ENCODE assay signal across 14 cellular contexts in genomic region chr6:23176883-23177282, GRCh38.
DNase-seq lines count a peak whose midpoint lies in the region; ATAC-seq and TF ChIP-seq lines count a peak whose summit lies in the region.
"Had no signal": no experiment of that assay in that cellular context is flagged by ENCODE, and none has a peak within 500 bp of the region (broad histone marks: within the 10 kb centered on the region; RNA-seq: fewer than 3 reads in every experiment).

No MANE protein-coding gene starts in this region.

- in situ Hi-C loops in GM13976 (cut with MboI; ENCODE audit: low sequenced_read_pairs, unreplicated experiment) = no loop called here

- DNase-seq in DMS114 treated with DMSO at 0.1 percent for 48 hours (lab: John Stamatoyannopoulos, UW; ENCODE audit: unreplicated experiment) = peak; percentile 72
- DNase-seq in HuH-7.5 (ENCODE audit: low spot score) = peak; percentile 18
- peak; percentile 81 for DNase-seq in RPMI7951 (ENCODE audit: low read depth)
- peak; percentile 18 for DNase-seq in left kidney (ENCODE audit: low read depth, low spot score)
- DNase-seq in OCI-M1 (lab: John Stamatoyannopoulos, UW) = no peak
- DNase-seq in mesothelial cell of epicardium (ENCODE audit: low spot score in 2 of 2, unreplicated experiment in 2 of 2) = no peak
- no peak for DNase-seq in GM13976 (ENCODE audit: low spot score)
- DNase-seq: activated CD4-positive, alpha-beta T cell treated with anti-CD3 and anti-CD28 coated beads for 1 hour; activated T-cell treated with anti-CD3 and anti-CD28 coated beads, Interleukin-2, amount 50 U/mL, for 4 hours; anterior cingulate cortex; CD4-positive, alpha-beta T cell; MM.1S; naive thymus-derived CD8-positive, alpha-beta T cell had no signal

- H3K4me3 Mint-ChIP-seq in mesothelial cell of epicardium = no peak overlapping the region
- H3K4me3 Mint-ChIP-seq: activated T-cell treated with anti-CD3 and anti-CD28 coated beads, Interleukin-2, amount 50 U/mL, for 4 hours; CD4-positive, alpha-beta T cell; naive thymus-derived CD8-positive, alpha-beta T cell had no signal

- no peak overlapping the region for H3K27ac Mint-ChIP-seq in mesothelial cell of epicardium
- H3K27ac Mint-ChIP-seq: CD4-positive, alpha-beta T cell; naive thymus-derived CD8-positive, alpha-beta T cell had no signal

- peaks cover 6% of the 10 kb centered on the region for H3K9me3 Mint-ChIP-seq in mesothelial cell of epicardium
- H3K9me3 Mint-ChIP-seq: CD4-positive, alpha-beta T cell; naive thymus-derived CD8-positive, alpha-beta T cell had no signal

- peaks cover 2% of the 10 kb centered on the region for H3K36me3 Mint-ChIP-seq in mesothelial cell of epicardium
- H3K36me3 Mint-ChIP-seq: naive thymus-derived CD8-positive, alpha-beta T cell had no signal

- peaks cover 55% of the 10 kb centered on the region for H3K4me1 Mint-ChIP-seq in mesothelial cell of epicardium
- H3K4me1 Mint-ChIP-seq: naive thymus-derived CD8-positive, alpha-beta T cell had no signal

- ATAC-seq in HG02642 (IDR thresholded peaks at IDR 0.05; ENCODE audit: poor library complexity, unreplicated experiment) = no peak
- ATAC-seq: activated T-cell treated with anti-CD3 and anti-CD28 coated beads, Interleukin-2, amount 50 U/mL, for 4 hours; naive thymus-derived CD8-positive, alpha-beta T cell had no signal

- no peaks in the 10 kb centered on the region for H3K27me3 Mint-ChIP-seq in mesothelial cell of epicardium (ENCODE audit: low read depth)
- H3K27me3 Mint-ChIP-seq: CD4-positive, alpha-beta T cell; naive thymus-derived CD8-positive, alpha-beta T cell had no signal

- no peak for TF ChIP-seq CTCF in mesothelial cell of epicardium (IDR thresholded peaks at IDR 0.05; ENCODE audit: unreplicated experiment)
- TF ChIP-seq CTCF in GM13976 (IDR thresholded peaks at IDR 0.05; ENCODE audit: borderline replicate concordance, control extremely low read depth, extremely low read depth, insufficient read depth, missing control alignments) = no peak

Comparison
In these comparisons a context has a peak if more than half of its experiments do, and no peak if none do; other contexts are left out.
1. DNase-seq: peak in DMS114 treated with DMSO at 0.1 percent for 48 hours (single experiment), HuH-7.5 (single experiment), RPMI7951 (single experiment) and left kidney (single experiment); none in OCI-M1 (single experiment), mesothelial cell of epicardium (0 of 2) and GM13976 (single experiment).